23 cellular contexts compared by ENCODE assay signal in the genomic region with DNA sequence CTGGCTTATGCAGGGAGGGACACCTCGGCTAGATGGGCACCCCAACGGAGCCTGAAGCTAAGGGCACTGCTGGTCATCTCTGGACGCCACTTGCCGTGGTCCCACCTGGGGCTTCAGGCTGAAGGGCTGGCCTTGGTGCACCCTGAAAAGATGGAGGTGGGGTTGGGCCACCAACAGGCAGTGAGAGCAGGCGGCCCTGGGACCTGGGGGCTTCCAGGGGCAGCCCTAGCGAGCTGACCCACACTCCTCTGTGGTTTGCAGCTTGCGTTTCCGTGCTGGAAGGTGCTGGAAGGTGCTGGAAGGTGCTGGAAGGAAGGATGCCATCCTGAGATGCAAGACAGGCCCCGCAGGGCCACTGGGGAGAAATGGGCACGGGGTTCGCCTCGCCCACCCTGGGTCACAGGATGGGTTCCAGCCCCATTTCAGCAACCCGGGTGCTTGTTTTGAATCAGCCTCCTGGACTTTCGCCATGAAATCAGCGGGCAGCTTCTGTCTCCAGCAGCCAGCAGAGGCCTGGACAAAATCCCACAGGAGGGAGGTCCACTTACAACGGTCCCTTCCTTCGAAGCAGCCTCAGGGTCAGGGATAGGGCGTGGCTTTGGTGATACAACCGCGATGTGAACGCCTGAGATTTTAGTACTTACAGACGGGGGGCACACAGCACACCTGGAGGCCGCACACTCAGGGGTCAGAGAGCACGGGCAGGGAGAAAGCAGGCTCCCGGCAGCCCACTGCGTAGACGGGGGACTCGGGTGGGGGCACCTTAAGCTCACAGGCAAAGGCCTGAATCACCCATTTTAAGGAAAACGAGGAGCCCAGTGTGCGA.
A peak's percentile ranks its signal among the peaks of the same experiment; 100 is the strongest.
DNase-seq lines count a peak whose midpoint lies in the region; ATAC-seq and TF ChIP-seq lines count a peak whose summit lies in the region.
"Had no signal": no experiment of that assay in that cellular context is flagged by ENCODE, and none has a peak within 500 bp of the region (broad histone marks: within the 10 kb centered on the region; RNA-seq: fewer than 3 reads in every experiment).

No MANE protein-coding gene starts in this region.

- H3K36me3 ChIP-seq in upper lobe of left lung = no peaks in the 10 kb centered on the region

- no peak for ATAC-seq in activated CD8-positive, alpha-beta memory T cell treated with anti-CD3 and anti-CD28 coated beads, Interleukin-2, amount 10 ng/mL, durations not matched to agents 7 days and 5 days
- no peak for ATAC-seq in upper lobe of left lung (ENCODE audit: low FRiP score in 2 of 2)
- ATAC-seq: GM12878, PC-3 had no signal

- TF ChIP-seq EP300 in upper lobe of left lung (IDR thresholded peaks at IDR 0.05) = no peak

- no peak overlapping the region for H3K4me3 ChIP-seq in coronary artery
- H3K4me3 ChIP-seq in upper lobe of left lung = no peak overlapping the region
- H3K4me3 ChIP-seq: GM12878, GM23248 had no signal

- no peaks in the 10 kb centered on the region for H3K4me1 ChIP-seq in upper lobe of left lung

- H3K27ac Mint-ChIP-seq in activated CD8-positive, alpha-beta memory T cell treated with anti-CD3 and anti-CD28 coated beads, Interleukin-2, amount 10 ng/mL, durations not matched to agents 7 days and 5 days = no peak overlapping the region
- peak overlapping the region; percentile 54 for H3K27ac Mint-ChIP-seq in nephron progenitor cell
- H3K27ac Mint-ChIP-seq: B cell; CD4-positive, alpha-beta memory T cell had no signal

- 78 to 82% methylated on average over 28 to 30 of the region's 30 CpGs for WGBS in upper lobe of left lung, 2 donors

- H3K4me1 Mint-ChIP-seq in activated CD8-positive, alpha-beta memory T cell treated with anti-CD3 and anti-CD28 coated beads, Interleukin-2, amount 10 ng/mL, durations not matched to agents 7 days and 5 days = no peaks in the 10 kb centered on the region
- peaks cover 41% of the 10 kb centered on the region for H3K4me1 Mint-ChIP-seq in nephron progenitor cell
- H3K4me1 Mint-ChIP-seq: B cell; CD4-positive, alpha-beta memory T cell had no signal

- CTCF ChIA-PET in activated CD8-positive, alpha-beta memory T cell treated with anti-CD3 and anti-CD28 coated beads, Interleukin-2, amount 10 ng/mL, durations not matched to agents 7 days and 5 days (lab: Charles Lee) = no interaction called here

- H3K27ac ChIP-seq in coronary artery (no peak overlapping the region), upper lobe of left lung (no peak overlapping the region)
- H3K27ac ChIP-seq: GM23248, HL-60 had no signal

- no peak for TF ChIP-seq CTCF in coronary artery (IDR thresholded peaks at IDR 0.05)
- no peak for TF ChIP-seq CTCF in nephron progenitor cell (IDR thresholded peaks at IDR 0.05)
- TF ChIP-seq CTCF in upper lobe of left lung (IDR thresholded peaks at IDR 0.05) = no peak

- H3K36me3 Mint-ChIP-seq in activated CD8-positive, alpha-beta memory T cell treated with anti-CD3 and anti-CD28 coated beads, Interleukin-2, amount 10 ng/mL, durations not matched to agents 7 days and 5 days = no peaks in the 10 kb centered on the region
- no peaks in the 10 kb centered on the region for H3K36me3 Mint-ChIP-seq in nephron progenitor cell (ENCODE audit: low read depth)
- H3K36me3 Mint-ChIP-seq: CD4-positive, alpha-beta memory T cell had no signal

- H3K27me3 ChIP-seq in upper lobe of left lung = no peaks in the 10 kb centered on the region

- no peak overlapping the region for H3K4me3 Mint-ChIP-seq in activated CD8-positive, alpha-beta memory T cell treated with anti-CD3 and anti-CD28 coated beads, Interleukin-2, amount 10 ng/mL, durations not matched to agents 7 days and 5 days
- H3K4me3 Mint-ChIP-seq in nephron progenitor cell = no peak overlapping the region
- H3K4me3 Mint-ChIP-seq: B cell; CD4-positive, alpha-beta memory T cell had no signal

- no peak for TF ChIP-seq POLR2A in upper lobe of left lung (IDR thresholded peaks at IDR 0.05)

- no peaks in the 10 kb centered on the region for H3K9me3 ChIP-seq in upper lobe of left lung

- DNase-seq in activated CD8-positive, alpha-beta memory T cell treated with anti-CD3 and anti-CD28 coated beads, Interleukin-2, amount 10 ng/mL, durations not matched to agents 7 days and 5 days = peak; percentile 31
- no peak for DNase-seq in activated CD8-positive, alpha-beta memory T cell treated with anti-CD3 and anti-CD28 coated beads, Interleukin-2, amount 50 U/mL, for 48 hours
- DNase-seq in coronary artery (ENCODE audit: low spot score) = peak; percentile 68
- no peak for DNase-seq in nephron progenitor cell
- peak; percentile 17 to 53 for DNase-seq in upper lobe of left lung
- no peak for DNase-seq in DMS 273 (lab: John Stamatoyannopoulos, UW; ENCODE audit: unreplicated experiment)
- DNase-seq in cerebellar cortex (ENCODE audit: low spot score) = no peak
- no peak for DNase-seq in NCI-H82 (lab: John Stamatoyannopoulos, UW)
- DNase-seq: 8988T; CD4-positive, alpha-beta memory T cell; EL; GM23248; HCEC 1CT; IMR-90; NCI-H1417; NCI-H187; NCI-H2227 treated with DMSO at 0.1 percent for 48 hours; NCI-H524; PC-3; RPMI8226 had no signal

- no peaks in the 10 kb centered on the region for H3K27me3 Mint-ChIP-seq in activated CD8-positive, alpha-beta memory T cell treated with anti-CD3 and anti-CD28 coated beads, Interleukin-2, amount 10 ng/mL, durations not matched to agents 7 days and 5 days
- H3K27me3 Mint-ChIP-seq in nephron progenitor cell (ENCODE audit: low read depth, poor library complexity) = peaks cover 31% of the 10 kb centered on the region
- H3K27me3 Mint-ChIP-seq: B cell had no signal

- H3K9me3 Mint-ChIP-seq in activated CD8-positive, alpha-beta memory T cell treated with anti-CD3 and anti-CD28 coated beads, Interleukin-2, amount 10 ng/mL, durations not matched to agents 7 days and 5 days (ENCODE audit: low read depth) = no peaks in the 10 kb centered on the region
- H3K9me3 Mint-ChIP-seq in nephron progenitor cell = no peaks in the 10 kb centered on the region

Comparison
In these comparisons a context has a peak if more than half of its experiments do, and no peak if none do; other contexts are left out.
1. DNase-seq: peak in activated CD8-positive, alpha-beta memory T cell treated with anti-CD3 and anti-CD28 coated beads, Interleukin-2, amount 10 ng/mL, durations not matched to agents 7 days and 5 days (single experiment), coronary artery (single experiment) and upper lobe of left lung (2 of 2); none in activated CD8-positive, alpha-beta memory T cell treated with anti-CD3 and anti-CD28 coated beads, Interleukin-2, amount 50 U/mL, for 48 hours (single experiment), nephron progenitor cell (single experiment), DMS 273 (single experiment), cerebellar cortex (single experiment) and NCI-H82 (single experiment).